In the genomic region with DNA sequence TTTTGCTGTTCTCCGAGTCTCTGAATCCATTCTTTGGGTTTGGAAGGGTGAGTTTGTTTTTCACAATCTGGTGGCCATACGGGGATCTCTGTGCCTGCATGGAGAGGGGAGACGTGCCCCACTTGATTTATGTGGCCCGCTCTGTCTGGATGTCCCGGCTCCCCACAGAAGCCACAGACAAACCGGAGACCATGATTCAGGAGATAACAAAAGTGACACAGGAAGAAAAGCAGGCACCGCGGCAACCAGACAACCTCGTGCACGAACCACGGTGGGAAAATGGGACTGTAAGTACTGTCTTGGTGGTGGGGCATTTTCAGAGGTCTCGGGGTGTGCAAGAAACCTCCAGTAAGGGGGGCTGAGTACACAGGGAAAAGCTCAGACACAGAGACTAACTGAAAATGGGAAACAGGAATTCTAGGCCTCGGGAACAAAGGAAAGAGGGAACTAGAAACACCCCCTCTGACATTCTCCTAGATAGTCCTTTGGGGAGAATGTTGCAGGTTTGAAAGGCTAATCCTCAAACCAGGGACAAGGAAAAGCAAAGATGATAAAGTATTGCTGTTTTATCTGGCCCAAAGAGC, we compare ENCODE assay signal across 10 cellular contexts. TPM values are rescaled to one million over a fixed set of nuclear protein-coding genes. Genes with fewer than 3 reads are reported as not detected.
A peak's percentile ranks its signal among the peaks of the same experiment; 100 is the strongest.
DNase-seq lines count a peak whose midpoint lies in the region; ATAC-seq and TF ChIP-seq lines count a peak whose summit lies in the region.
"Had no signal": no experiment of that assay in that cellular context is flagged by ENCODE, and none has a peak within 500 bp of the region (broad histone marks: within the 10 kb centered on the region; RNA-seq: fewer than 3 reads in every experiment).

No MANE protein-coding gene starts in this region.

- TF ChIP-seq CTCF in left lung (IDR thresholded peaks at IDR 0.05) (no peak), upper lobe of right lung (IDR thresholded peaks at IDR 0.05) (no peak)

- no peaks in the 10 kb centered on the region for H3K9me3 ChIP-seq in left lung
- no peaks in the 10 kb centered on the region for H3K9me3 ChIP-seq in upper lobe of right lung

- ATAC-seq in left lung (no peak), upper lobe of right lung (no peak), HG03521 (IDR thresholded peaks at IDR 0.05; ENCODE audit: unreplicated experiment) (no peak), HG03378 (IDR thresholded peaks at IDR 0.05; ENCODE audit: unreplicated experiment) (no peak)
- ATAC-seq: HCT116 had no signal

- H3K4me1 ChIP-seq in left lung, result peaks cover 0 to 9% of the 10 kb centered on the region in 2 donors
- H3K4me1 ChIP-seq in upper lobe of right lung, result peaks cover 5% of the 10 kb centered on the region

- no peaks in the 10 kb centered on the region for H3K36me3 Mint-ChIP-seq in activated T-helper 1 cell treated with anti-CD3 and anti-CD28 coated beads, Interleukin-12 subunit alpha, Interleukin-12 subunit beta, Interleukin-2, Interleukin-4 antibody, amounts not matched to agents 30 ng/mL and 10 ng/mL and 1 ng/mL, durations not matched to agents 14 hours and 24 hours and 36 hours (ENCODE audit: low read depth)
- H3K36me3 Mint-ChIP-seq in activated T-cell treated with anti-CD3 and anti-CD28 coated beads, Interleukin-2, amount 50 U/mL, for 24 hours (ENCODE audit: low read depth), result no peaks in the 10 kb centered on the region

- peaks cover 15% of the 10 kb centered on the region for H3K4me1 Mint-ChIP-seq in activated T-helper 1 cell treated with anti-CD3 and anti-CD28 coated beads, Interleukin-12 subunit alpha, Interleukin-12 subunit beta, Interleukin-2, Interleukin-4 antibody, amounts not matched to agents 30 ng/mL and 10 ng/mL and 1 ng/mL, durations not matched to agents 14 hours and 24 hours and 36 hours (ENCODE audit: low read depth)
- H3K4me1 Mint-ChIP-seq in activated T-cell treated with anti-CD3 and anti-CD28 coated beads, Interleukin-2, amount 50 U/mL, for 24 hours (ENCODE audit: low read depth), result peaks cover 26% of the 10 kb centered on the region

- intact Hi-C loops in activated T-helper 1 cell treated with anti-CD3 and anti-CD28 coated beads, Interleukin-12 subunit alpha, Interleukin-12 subunit beta, Interleukin-2, Interleukin-4 antibody, amounts not matched to agents 30 ng/mL and 10 ng/mL and 1 ng/mL, durations not matched to agents 14 hours and 24 hours and 36 hours (cut with micrococcal nuclease), result no loop called here
- intact Hi-C loops in left lung (cut with DNase I) (no loop called here), upper lobe of right lung (cut with DNase I) (no loop called here)

- H3K27ac Mint-ChIP-seq in activated T-helper 1 cell treated with anti-CD3 and anti-CD28 coated beads, Interleukin-12 subunit alpha, Interleukin-12 subunit beta, Interleukin-2, Interleukin-4 antibody, amounts not matched to agents 30 ng/mL and 10 ng/mL and 1 ng/mL, durations not matched to agents 14 hours and 24 hours and 36 hours, result no peak overlapping the region
- peak overlapping the region; percentile 57 for H3K27ac Mint-ChIP-seq in activated T-cell treated with anti-CD3 and anti-CD28 coated beads, Interleukin-2, amount 50 U/mL, for 24 hours

- H3K9me3 Mint-ChIP-seq in activated T-helper 1 cell treated with anti-CD3 and anti-CD28 coated beads, Interleukin-12 subunit alpha, Interleukin-12 subunit beta, Interleukin-2, Interleukin-4 antibody, amounts not matched to agents 30 ng/mL and 10 ng/mL and 1 ng/mL, durations not matched to agents 14 hours and 24 hours and 36 hours, result no peaks in the 10 kb centered on the region
- no peaks in the 10 kb centered on the region for H3K9me3 Mint-ChIP-seq in activated T-cell treated with anti-CD3 and anti-CD28 coated beads, Interleukin-2, amount 50 U/mL, for 24 hours

- H3K4me3 Mint-ChIP-seq in activated T-helper 1 cell treated with anti-CD3 and anti-CD28 coated beads, Interleukin-12 subunit alpha, Interleukin-12 subunit beta, Interleukin-2, Interleukin-4 antibody, amounts not matched to agents 30 ng/mL and 10 ng/mL and 1 ng/mL, durations not matched to agents 14 hours and 24 hours and 36 hours, result no peak overlapping the region
- peak overlapping the region; percentile 58 for H3K4me3 Mint-ChIP-seq in activated T-cell treated with anti-CD3 and anti-CD28 coated beads, Interleukin-2, amount 50 U/mL, for 24 hours

- H3K27me3 ChIP-seq in left lung, result peaks cover 0 to 51% of the 10 kb centered on the region in 2 donors
- H3K27me3 ChIP-seq in upper lobe of right lung, result peaks cover 10% of the 10 kb centered on the region

- peak overlapping the region; percentile 7 to 29 for H3K4me3 ChIP-seq in left lung
- peak overlapping the region; percentile 31 for H3K4me3 ChIP-seq in upper lobe of right lung

- DNase-seq in activated T-helper 1 cell treated with Interleukin-2 at 50 U/mL for 16 hours (ENCODE audit: low read depth) (peak; percentile 13), left lung (no peak), upper lobe of right lung (no peak), GDM1 (lab: John Stamatoyannopoulos, UW) (no peak)
- DNase-seq in activated T-helper 1 cell treated with anti-CD3 and anti-CD28 coated beads, Interleukin-12 subunit alpha, Interleukin-12 subunit beta, Interleukin-2, Interleukin-4 antibody, amounts not matched to agents 30 ng/mL and 10 ng/mL and 1 ng/mL, durations not matched to agents 14 hours and 24 hours and 36 hours (ENCODE audit: low spot score), result no peak
- peak; percentile 53 for DNase-seq in activated T-cell treated with anti-CD3 and anti-CD28 coated beads, Interleukin-2, amount 50 U/mL, for 24 hours
- DNase-seq: NCI-H226 had no signal

- H3K27ac ChIP-seq in left lung (peak overlapping the region; percentile 38 to 59), upper lobe of right lung (peak overlapping the region; percentile 47)

- H3K36me3 ChIP-seq in left lung (no peaks in the 10 kb centered on the region), upper lobe of right lung (no peaks in the 10 kb centered on the region)

- H3K27me3 Mint-ChIP-seq in activated T-helper 1 cell treated with anti-CD3 and anti-CD28 coated beads, Interleukin-12 subunit alpha, Interleukin-12 subunit beta, Interleukin-2, Interleukin-4 antibody, amounts not matched to agents 30 ng/mL and 10 ng/mL and 1 ng/mL, durations not matched to agents 14 hours and 24 hours and 36 hours (ENCODE audit: insufficient read depth), result peaks cover 69% of the 10 kb centered on the region
- peaks cover 15% of the 10 kb centered on the region for H3K27me3 Mint-ChIP-seq in activated T-cell treated with anti-CD3 and anti-CD28 coated beads, Interleukin-2, amount 50 U/mL, for 24 hours

RNA-seq across cellular contexts. Expression of a gene that starts 22.1 kb away (rescaled TPM):
- total RNA-seq in activated T-helper 1 cell treated with anti-CD3 and anti-CD28 coated beads, Interleukin-12 subunit alpha, Interleukin-12 subunit beta, Interleukin-2, Interleukin-4 antibody, amounts not matched to agents 30 ng/mL and 10 ng/mL and 1 ng/mL, durations not matched to agents 14 hours and 24 hours and 36 hours, result 9.1 and 9.7 TPM in 2 replicates
- total RNA-seq in left lung (10 to 100 TPM; 13.3 to 14.3 TPM), upper lobe of right lung (16.4 TPM)

RNA-seq across cellular contexts. Expression of a gene that starts 35.8 kb away (rescaled TPM):
- 40.5 and 43.6 TPM in 2 replicates for total RNA-seq in activated T-helper 1 cell treated with anti-CD3 and anti-CD28 coated beads, Interleukin-12 subunit alpha, Interleukin-12 subunit beta, Interleukin-2, Interleukin-4 antibody, amounts not matched to agents 30 ng/mL and 10 ng/mL and 1 ng/mL, durations not matched to agents 14 hours and 24 hours and 36 hours
- total RNA-seq in left lung (10 to 100 TPM; 38.5 to 43.8 TPM), upper lobe of right lung (30.0 TPM)

Comparison
In these comparisons a context has a peak if more than half of its experiments do, and no peak if none do; other contexts are left out.
1. DNase-seq: peak in activated T-helper 1 cell treated with Interleukin-2 at 50 U/mL for 16 hours (single experiment) and activated T-cell treated with anti-CD3 and anti-CD28 coated beads, Interleukin-2, amount 50 U/mL, for 24 hours (single experiment); none in activated T-helper 1 cell treated with anti-CD3 and anti-CD28 coated beads, Interleukin-12 subunit alpha, Interleukin-12 subunit beta, Interleukin-2, Interleukin-4 antibody, amounts not matched to agents 30 ng/mL and 10 ng/mL and 1 ng/mL, durations not matched to agents 14 hours and 24 hours and 36 hours (single experiment), left lung (0 of 2), upper lobe of right lung (single experiment) and GDM1 (single experiment).